8 cellular contexts compared by ENCODE assay signal in the genomic region with DNA sequence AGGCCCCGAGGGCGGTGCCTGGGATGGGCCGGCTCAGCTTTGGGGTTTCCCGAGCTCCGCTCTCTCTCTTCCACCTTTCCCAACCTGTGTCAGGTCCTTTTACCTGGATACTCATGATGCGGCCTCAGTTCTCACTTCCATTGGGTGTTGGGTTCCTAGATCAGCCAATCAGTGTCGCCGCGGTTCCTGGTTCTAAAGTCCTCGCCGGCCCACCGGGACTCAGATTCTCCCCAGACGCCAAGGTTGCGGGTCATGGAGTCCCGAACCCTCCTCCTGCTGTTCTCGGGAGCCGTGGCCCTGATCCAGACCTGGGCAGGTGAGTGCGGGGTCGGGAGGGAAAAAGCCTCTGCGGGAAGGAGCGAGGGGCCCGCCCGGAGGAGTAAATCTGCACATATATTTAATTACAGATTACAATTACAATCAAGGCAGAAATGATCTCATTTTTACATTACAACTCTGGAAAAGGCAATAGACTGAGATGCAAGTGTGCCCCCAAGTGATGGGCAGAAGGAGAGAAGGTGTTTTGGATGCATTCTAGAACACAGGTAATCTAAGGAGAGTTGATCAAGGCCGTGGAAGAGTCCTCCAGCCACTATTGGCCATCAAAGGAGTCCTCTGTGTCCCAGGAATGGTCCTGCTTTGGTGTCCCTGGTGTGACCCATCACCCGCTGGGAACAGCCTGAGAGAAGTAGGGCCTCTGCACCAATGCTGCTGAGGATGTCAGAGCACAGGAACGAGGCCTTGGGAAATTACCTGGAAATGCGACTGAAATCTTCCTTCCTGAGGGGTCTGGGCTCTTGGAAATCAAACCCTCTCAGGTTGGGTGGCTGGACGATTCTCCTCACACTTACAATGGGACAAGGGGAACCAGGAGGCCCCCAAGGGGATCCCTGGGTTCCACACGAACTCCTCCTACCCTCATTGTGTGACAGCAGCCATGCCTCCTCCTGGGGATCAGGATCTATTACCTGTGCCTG. TPM values are rescaled to one million over a fixed set of nuclear protein-coding genes. Genes with fewer than 3 reads are reported as not detected.
DNase-seq lines count a peak whose midpoint lies in the region; ATAC-seq and TF ChIP-seq lines count a peak whose summit lies in the region.

No MANE protein-coding gene starts in this region.

- H3K27ac Mint-ChIP-seq in naive B cell: peak overlapping the region; percentile 98 to 100 (median 99)

- peaks cover 0 to 4% (median 0%) of the 10 kb centered on the region in 3 donors for H3K27me3 Mint-ChIP-seq in naive B cell

- H3K9me3 Mint-ChIP-seq in naive B cell: no peaks in the 10 kb centered on the region

- H3K27me3 ChIP-seq in fibroblast of lung (ENCODE audit: control insufficient read depth, insufficient read depth, low read length): peaks cover 5% of the 10 kb centered on the region

- H3K4me2 ChIP-seq in fibroblast of lung (ENCODE audit: extremely low read depth, insufficient read depth, low read length): no peak overlapping the region

- H3K4me3 Mint-ChIP-seq in naive B cell: peak overlapping the region; percentile 99 to 100 (median 100)

- peaks cover 54 to 61% (median 60%) of the 10 kb centered on the region in 3 donors for H3K4me1 Mint-ChIP-seq in naive B cell

- ATAC-seq in GM19023 (IDR thresholded peaks at IDR 0.05; ENCODE audit: unreplicated experiment) (peak; percentile 88), HG03280 (IDR thresholded peaks at IDR 0.05; ENCODE audit: unreplicated experiment) (peak; percentile 91), naive B cell (ENCODE audit: low read depth in 2 of 2) (peak; percentile 89 to 94)

- no peak for TF ChIP-seq CTCF in AG04449 (IDR thresholded peaks at IDR 0.05; ENCODE audit: insufficient read depth, low read length, missing control alignments)
- TF ChIP-seq CTCF in fibroblast of lung (conservative IDR thresholded peaks at IDR 0.05 in 1 of 2, IDR thresholded peaks at IDR 0.05 in 1 of 2; ENCODE audit: low read depth in 1 of 2, low read length in 2 of 2): no peak

- H3K27ac ChIP-seq in fibroblast of lung (ENCODE audit: insufficient read depth, low read length): no peak overlapping the region

- H3K79me2 ChIP-seq in fibroblast of lung (ENCODE audit: control insufficient read depth, insufficient read depth, low read length): no peaks in the 10 kb centered on the region

- no peaks in the 10 kb centered on the region for H3K36me3 ChIP-seq in fibroblast of lung (ENCODE audit: control insufficient read depth, insufficient read depth, low read length)

- peaks cover 18 to 23% of the 10 kb centered on the region in 2 donors for H3K36me3 Mint-ChIP-seq in naive B cell

- H3K9ac ChIP-seq in fibroblast of lung (ENCODE audit: insufficient read depth, low read length): no peak overlapping the region

- POLR2A ChIA-PET in AG04449 (lab: Yijun Ruan, JAX): no interaction called here

- no peak for DNase-seq in AG04449 (ENCODE audit: low read depth, low spot score)
- DNase-seq in NOMO-1 treated with DMSO at 0.1 percent for 48 hours (lab: John Stamatoyannopoulos, UW; ENCODE audit: unreplicated experiment): peak; percentile 85
- DNase-seq in activated T-helper 1 cell treated with anti-CD3 and anti-CD28 coated beads, Interleukin-2, amount 50 U/mL, for 16 hours (ENCODE audit: low read depth in 1 of 2, low spot score in 1 of 2): peak; percentile 74 to 81
- peak; percentile 65 to 73 for DNase-seq in fibroblast of lung (ENCODE audit: low read depth in 2 of 2)
- DNase-seq in naive B cell: peak; percentile 90
- peak; percentile 70 for DNase-seq in stimulated activated CD8-positive, alpha-beta memory T cell treated with anti-CD3 and anti-CD28 coated beads, Interleukin-7, amount 100 ng/mL, for 24 hours (ENCODE audit: low read depth)

- no peaks in the 10 kb centered on the region for H3K9me3 ChIP-seq in fibroblast of lung (ENCODE audit: control insufficient read depth, insufficient read depth, low read depth, low read length)

- H3K4me3 ChIP-seq in AG04449 (ENCODE audit: low read depth, low read length) (peak overlapping the region; percentile 43), fibroblast of lung (replicated peaks in 1 of 4; ENCODE audit: control extremely low read depth in 1 of 4, insufficient read depth in 1 of 4, low read depth in 3 of 4, low read length in 4 of 4) (peak overlapping the region in 2 of 4 experiments; percentile 7 to 14)

- CTCF ChIA-PET in AG04449 (lab: Yijun Ruan, JAX): interaction anchor here (1.0 to 2.5 kb wide), 3 partner anchors 20 to 65 kb away, joined by 3 to 6 read pairs (median 3); no protein-coding TSS in a partner anchor

- no peak overlapping the region for H2AFZ ChIP-seq in fibroblast of lung (ENCODE audit: low read length)

- peaks cover 6% of the 10 kb centered on the region for H3K4me1 ChIP-seq in fibroblast of lung (ENCODE audit: control insufficient read depth, extremely low read depth, insufficient read depth, low read length)

- H4K20me1 ChIP-seq in fibroblast of lung (ENCODE audit: control insufficient read depth, extremely low read depth, insufficient read depth, low read length): no peaks in the 10 kb centered on the region

RNA-seq across cellular contexts. Expression of gene MICB, which starts 34.7 kb away (rescaled TPM):
- total RNA-seq in fibroblast of lung: 6.2 and 17.2 TPM in 2 replicates
- polyA plus RNA-seq in fibroblast of lung (18.6 and 19.2 TPM in 2 replicates), naive B cell (ENCODE audit: low read depth in 6 of 6) (10 to 100 TPM in 3 of 6 donors, 1 to 10 TPM in 3; 4.4 to 14.3 (median 9.7) TPM)
- polyA plus RNA-seq in fibroblast of lung (2012): 9.9 and 10.6 TPM in 2 replicates
- polyA minus RNA-seq in fibroblast of lung (ENCODE audit: low replicate concordance): 19.0 and 20.3 TPM in 2 replicates

RNA-seq across cellular contexts. Expression of gene MICA, which starts 59.9 kb away (rescaled TPM):
- 28.5 and 85.2 TPM in 2 replicates for total RNA-seq in fibroblast of lung
- polyA plus RNA-seq in fibroblast of lung (54.2 and 81.1 TPM in 2 replicates), naive B cell (ENCODE audit: low read depth in 6 of 6) (1 to 10 TPM; 3.6 to 6.3 (median 4.4) TPM)
- polyA plus RNA-seq in fibroblast of lung (2012): 40.6 and 64.6 TPM in 2 replicates
- polyA minus RNA-seq in fibroblast of lung (ENCODE audit: low replicate concordance): 44.3 and 87.7 TPM in 2 replicates

Comparison
In these comparisons a context has a peak if more than half of its experiments do, and no peak if none do; other contexts are left out.
1. RNA of gene MICA, which starts 59.9 kb away (polyA plus RNA-seq): 40.6 to 81.1 TPM in fibroblast of lung; 3.6 to 6.3 TPM in naive B cell; every median in the first group is over 4 times any median in the second.
2. Peak in every context shown above with its lines, with median percentiles within 50 percentile points of each other: ATAC-seq.